Comparison of ENCODE assay signal across 11 cellular contexts in genomic region chr13:99371956-99372355, GRCh38.
DNase-seq lines count a peak whose midpoint lies in the region; ATAC-seq and TF ChIP-seq lines count a peak whose summit lies in the region.
"Had no signal": no experiment of that assay in that cellular context is flagged by ENCODE, and none has a peak within 500 bp of the region (broad histone marks: within the 10 kb centered on the region; RNA-seq: fewer than 3 reads in every experiment).

No MANE protein-coding gene starts in this region.

- no peaks in the 10 kb centered on the region for H4K20me1 ChIP-seq in Karpas-422 (ENCODE audit: insufficient read depth, low read depth, low read length)

- H2AFZ ChIP-seq in Karpas-422 (ENCODE audit: low read length): no peak overlapping the region

- no peaks in the 10 kb centered on the region for H3K79me2 ChIP-seq in Karpas-422 (ENCODE audit: low read length)

- CTCF ChIA-PET in activated CD4-positive, alpha-beta T cell treated with anti-CD3 and anti-CD28 coated beads, Interleukin-2, amount 10 ng/mL, durations not matched to agents 7 days and 5 days (lab: Charles Lee): interaction anchor here (0.8 to 2.0 kb wide), 6 partner anchors 9 to 153 kb away, joined by 3 to 6 read pairs (median 4); no protein-coding TSS in a partner anchor

- no peaks in the 10 kb centered on the region for H3K9me2 ChIP-seq in Karpas-422 (replicated peaks; ENCODE audit: insufficient read depth, low read length)

- peaks cover 94% of the 10 kb centered on the region for H3K4me1 Mint-ChIP-seq in activated CD4-positive, alpha-beta T cell treated with anti-CD3 and anti-CD28 coated beads, Interleukin-2, amount 10 ng/mL, durations not matched to agents 7 days and 5 days
- peaks cover 76% of the 10 kb centered on the region for H3K4me1 Mint-ChIP-seq in stimulated activated effector memory CD8-positive, alpha-beta T cell treated with anti-CD3 and anti-CD28 coated beads, Interleukin-12 subunit alpha, Interleukin-12 subunit beta, amount 100 ng/mL, for 72 hours
- H3K4me1 Mint-ChIP-seq: neural crest cell had no signal

- peak overlapping the region; percentile 72 for H3K27ac Mint-ChIP-seq in activated CD4-positive, alpha-beta T cell treated with anti-CD3 and anti-CD28 coated beads, Interleukin-2, amount 10 ng/mL, durations not matched to agents 7 days and 5 days
- H3K27ac Mint-ChIP-seq in stimulated activated effector memory CD8-positive, alpha-beta T cell treated with anti-CD3 and anti-CD28 coated beads, Interleukin-12 subunit alpha, Interleukin-12 subunit beta, amount 100 ng/mL, for 72 hours: peak overlapping the region; percentile 88

- no peaks in the 10 kb centered on the region for H3K27me3 Mint-ChIP-seq in activated CD4-positive, alpha-beta T cell treated with anti-CD3 and anti-CD28 coated beads, Interleukin-2, amount 10 ng/mL, durations not matched to agents 7 days and 5 days

- POLR2A ChIA-PET in activated CD4-positive, alpha-beta T cell treated with anti-CD3 and anti-CD28 coated beads, Interleukin-2, amount 10 ng/mL, durations not matched to agents 7 days and 5 days (lab: Charles Lee): interaction anchor here (0.8 kb wide), 1 partner anchor 56 kb away, joined by 3 read pairs; no protein-coding TSS in a partner anchor

- H3K36me3 Mint-ChIP-seq in activated CD4-positive, alpha-beta T cell treated with anti-CD3 and anti-CD28 coated beads, Interleukin-2, amount 10 ng/mL, durations not matched to agents 7 days and 5 days (ENCODE audit: low read depth): peaks cover 82% of the 10 kb centered on the region
- H3K36me3 Mint-ChIP-seq in stimulated activated effector memory CD8-positive, alpha-beta T cell treated with anti-CD3 and anti-CD28 coated beads, Interleukin-12 subunit alpha, Interleukin-12 subunit beta, amount 100 ng/mL, for 72 hours: peaks cover 32% of the 10 kb centered on the region

- no peak for TF ChIP-seq CTCF in coronary artery (IDR thresholded peaks at IDR 0.05)

- peaks cover 14% of the 10 kb centered on the region; the same call in 1 of the 2 replicates for H3K36me3 ChIP-seq in Karpas-422 (ENCODE audit: insufficient read depth, low read length)

- peak overlapping the region; percentile 32 for H3K4me3 Mint-ChIP-seq in activated CD4-positive, alpha-beta T cell treated with anti-CD3 and anti-CD28 coated beads, Interleukin-2, amount 10 ng/mL, durations not matched to agents 7 days and 5 days
- peak overlapping the region; percentile 52 for H3K4me3 Mint-ChIP-seq in stimulated activated effector memory CD8-positive, alpha-beta T cell treated with anti-CD3 and anti-CD28 coated beads, Interleukin-12 subunit alpha, Interleukin-12 subunit beta, amount 100 ng/mL, for 72 hours
- H3K4me3 Mint-ChIP-seq: neural crest cell had no signal

- H3K27ac ChIP-seq in coronary artery (no peak overlapping the region), Karpas-422 (ENCODE audit: low read length) (no peak overlapping the region)
- H3K27ac ChIP-seq: suprapubic skin had no signal

- H3K4me3 ChIP-seq in coronary artery: no peak overlapping the region
- no peak overlapping the region for H3K4me3 ChIP-seq in Karpas-422 (ENCODE audit: low read length)
- H3K4me3 ChIP-seq: esophagus squamous epithelium, suprapubic skin had no signal

- H3K4me1 ChIP-seq in Karpas-422 (ENCODE audit: low read length): peaks cover 34% of the 10 kb centered on the region
- H3K4me1 ChIP-seq: suprapubic skin had no signal

- ATAC-seq in stimulated activated effector memory CD8-positive, alpha-beta T cell treated with anti-CD3 and anti-CD28 coated beads, Interleukin-12 subunit alpha, Interleukin-12 subunit beta, amount 100 ng/mL, for 72 hours: peak; percentile 84

- no peak overlapping the region for H3K9ac ChIP-seq in Karpas-422 (ENCODE audit: low read length)

- H3K9me3 Mint-ChIP-seq in activated CD4-positive, alpha-beta T cell treated with anti-CD3 and anti-CD28 coated beads, Interleukin-2, amount 10 ng/mL, durations not matched to agents 7 days and 5 days: no peaks in the 10 kb centered on the region
- no peaks in the 10 kb centered on the region for H3K9me3 Mint-ChIP-seq in stimulated activated effector memory CD8-positive, alpha-beta T cell treated with anti-CD3 and anti-CD28 coated beads, Interleukin-12 subunit alpha, Interleukin-12 subunit beta, amount 100 ng/mL, for 72 hours
- H3K9me3 Mint-ChIP-seq: neural crest cell had no signal

- H3K4me2 ChIP-seq in Karpas-422 (ENCODE audit: low read depth, low read length, poor library complexity, severe bottlenecking): no peak overlapping the region

- DNase-seq in MV-4-11 (lab: John Stamatoyannopoulos, UW) (peak; percentile 71), coronary artery (ENCODE audit: low spot score) (peak; percentile 62), NCI-H146 (lab: John Stamatoyannopoulos, UW) (no peak), Karpas-422 (no peak), NCI-H524 treated with DMSO at 0.1 percent for 48 hours (lab: John Stamatoyannopoulos, UW) (no peak)
- peak; percentile 69 for DNase-seq in activated CD4-positive, alpha-beta T cell treated with anti-CD3 and anti-CD28 coated beads, Interleukin-2, amount 10 ng/mL, durations not matched to agents 7 days and 5 days
- DNase-seq in stimulated activated effector memory CD8-positive, alpha-beta T cell treated with anti-CD3 and anti-CD28 coated beads, Interleukin-12 subunit alpha, Interleukin-12 subunit beta, amount 100 ng/mL, for 72 hours (ENCODE audit: low spot score in 2 of 2): no peak
- DNase-seq: esophagus squamous epithelium, NCI-H187 treated with DMSO at 0.1 percent for 48 hours had no signal

- H3K9me3 ChIP-seq in Karpas-422 (ENCODE audit: low read length): no peaks in the 10 kb centered on the region
- H3K9me3 ChIP-seq: esophagus squamous epithelium, suprapubic skin had no signal

- H3K27me3 ChIP-seq in Karpas-422 (ENCODE audit: low read length): no peaks in the 10 kb centered on the region
- H3K27me3 ChIP-seq: esophagus squamous epithelium, suprapubic skin had no signal

Comparison
In these comparisons a context has a peak if more than half of its experiments do, and no peak if none do; other contexts are left out.
1. DNase-seq: peak in MV-4-11 (single experiment), activated CD4-positive, alpha-beta T cell treated with anti-CD3 and anti-CD28 coated beads, Interleukin-2, amount 10 ng/mL, durations not matched to agents 7 days and 5 days (single experiment) and coronary artery (single experiment); none in stimulated activated effector memory CD8-positive, alpha-beta T cell treated with anti-CD3 and anti-CD28 coated beads, Interleukin-12 subunit alpha, Interleukin-12 subunit beta, amount 100 ng/mL, for 72 hours (0 of 2), NCI-H146 (single experiment), Karpas-422 (single experiment) and NCI-H524 treated with DMSO at 0.1 percent for 48 hours (single experiment).